In the genomic region with DNA sequence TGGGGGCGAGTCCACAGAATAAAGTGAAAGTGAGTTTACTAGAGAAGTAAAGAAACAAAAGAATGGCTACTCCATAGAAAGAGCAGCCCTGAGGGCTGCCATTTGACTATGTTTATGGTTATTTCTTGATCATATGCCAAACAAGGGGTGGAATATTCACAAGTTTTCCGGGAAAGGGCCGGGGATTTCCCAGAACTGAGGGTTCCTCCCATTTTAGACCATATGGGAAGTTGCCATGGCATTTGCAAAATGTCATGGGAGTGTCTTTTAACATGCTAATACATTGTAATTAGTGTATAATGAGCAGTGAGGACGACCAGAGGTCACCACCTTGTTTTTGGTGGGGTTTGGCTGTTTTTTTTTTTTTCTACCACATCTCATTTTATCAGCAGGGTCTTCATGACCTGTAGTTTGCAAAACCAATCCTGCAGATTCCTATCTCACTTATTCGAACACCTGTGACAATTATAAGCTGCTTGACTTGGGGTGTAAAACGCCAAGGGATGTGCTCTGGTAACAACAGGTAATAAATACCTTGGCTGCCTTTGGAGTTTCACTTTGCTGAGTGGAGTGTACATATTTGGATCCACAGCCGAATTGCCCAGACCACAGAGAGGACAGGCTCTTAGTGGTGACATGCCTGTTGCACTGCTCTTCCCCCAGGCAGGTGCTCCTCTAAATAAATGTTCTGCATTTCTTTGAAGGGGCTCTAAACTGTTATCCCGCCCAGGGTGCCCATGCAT, we compare ENCODE assay signal across 23 cellular contexts. TPM values are rescaled to one million over a fixed set of nuclear protein-coding genes. Genes with fewer than 3 reads are reported as not detected.
A peak's percentile ranks its signal among the peaks of the same experiment; 100 is the strongest.
DNase-seq lines count a peak whose midpoint lies in the region; ATAC-seq, FAIRE-seq and TF ChIP-seq lines count a peak whose summit lies in the region.
"Had no signal": no experiment of that assay in that cellular context is flagged by ENCODE, and none has a peak within 500 bp of the region (broad histone marks: within the 10 kb centered on the region; RNA-seq: fewer than 3 reads in every experiment).

No MANE protein-coding gene starts in this region.

- no peaks in the 10 kb centered on the region for H3F3A ChIP-seq in MM.1S (ENCODE audit: insufficient read depth, low read length)

- DNase-seq in activated T-cell treated with anti-CD3 and anti-CD28 coated beads, Interleukin-2, amount 50 U/mL, for 4 hours = no peak
- DNase-seq in activated T-cell treated with anti-CD3 and anti-CD28 coated beads for 4 hours (no peak), MM.1S (peak; percentile 48), K562 (ENCODE audit: extremely low read depth in 1 of 4, low spot score in 3 of 4) (peak in 1 of 4 experiments; percentile 11), D341Med (ENCODE audit: low spot score) (no peak), right atrium auricular region (ENCODE audit: low spot score) (no peak)
- DNase-seq in stimulated activated naive CD8-positive, alpha-beta T cell treated with anti-CD3 and anti-CD28 coated beads, Interleukin-15, amount 100 ng/mL, for 72 hours = no peak
- DNase-seq: activated B cell treated with CpG ODN at 0.5 μM for 24 hours; activated CD8-positive, alpha-beta memory T cell treated with anti-CD3 and anti-CD28 coated beads for 24 hours; BE2C; dorsolateral prefrontal cortex; NCI-H1092; NCI-H2029; NCI-H2227 treated with DMSO at 0.1 percent for 48 hours; NCI-H82; upper lobe of right lung had no signal

- TF ChIP-seq RAD21 in K562 (CRISPR knock-in tag; conservative IDR thresholded peaks at IDR 0.05 in 1 of 2, IDR thresholded peaks at IDR 0.05 in 1 of 2) = no peak

- H3K4me2 ChIP-seq in MM.1S (ENCODE audit: low read depth, low read length) (peak overlapping the region; percentile 16), K562 (ENCODE audit: insufficient read depth, low read length) (no peak overlapping the region)
- H3K4me2 ChIP-seq: neural progenitor cell had no signal

- no peak for FAIRE-seq in K562 (lab: Jason Lieb, UNC)

- H3K9me1 ChIP-seq in K562 (ENCODE audit: control insufficient read depth, insufficient read depth, low read length) = no peaks in the 10 kb centered on the region

- POLR2A ChIA-PET in K562 (lab: Yijun Ruan, JAX) = no interaction called here

- H3K27ac ChIP-seq in MM.1S (ENCODE audit: low read length) (no peak overlapping the region), K562 (ENCODE audit: extremely low read depth, low read depth, low read length) (no peak overlapping the region), right atrium auricular region (no peak overlapping the region)
- H3K27ac ChIP-seq: dorsolateral prefrontal cortex, epithelial cell of prostate, neural progenitor cell, upper lobe of right lung had no signal

- TF ChIP-seq CTCF in MM.1S (IDR thresholded peaks at IDR 0.05; ENCODE audit: low read length) = no peak
- no peak for TF ChIP-seq CTCF in K562 (IDR thresholded peaks at IDR 0.05 in 2 of 3, conservative IDR thresholded peaks at IDR 0.05 in 1 of 3; ENCODE audit: insufficient read depth in 2 of 3, low read depth in 1 of 3, low read length in 3 of 3)
- no peak for TF ChIP-seq CTCF in right atrium auricular region (IDR thresholded peaks at IDR 0.05)

- H3K79me2 ChIP-seq in MM.1S (ENCODE audit: low read length) (no peaks in the 10 kb centered on the region), K562 (ENCODE audit: control insufficient read depth, insufficient read depth, low read length) (no peaks in the 10 kb centered on the region)

- H3K9me3 Mint-ChIP-seq in activated T-cell treated with anti-CD3 and anti-CD28 coated beads, Interleukin-2, amount 50 U/mL, for 4 hours = no peaks in the 10 kb centered on the region
- H3K9me3 Mint-ChIP-seq in stimulated activated naive CD8-positive, alpha-beta T cell treated with anti-CD3 and anti-CD28 coated beads, Interleukin-15, amount 100 ng/mL, for 72 hours = peaks cover 0 to 21% of the 10 kb centered on the region in 2 donors
- H3K9me3 Mint-ChIP-seq: activated B cell treated with CpG ODN at 0.5 μM for 24 hours; activated T-helper 1 cell treated with anti-CD3 and anti-CD28 coated beads, Interleukin-12 subunit alpha, Interleukin-12 subunit beta, Interleukin-2, Interleukin-4 antibody, amounts not matched to agents 30 ng/mL and 10 ng/mL and 1 ng/mL, durations not matched to agents 14 hours and 24 hours and 36 hours had no signal

- TF ChIP-seq EP300 in K562 (IDR thresholded peaks at IDR 0.05; ENCODE audit: low read length) = no peak

- H3K9ac ChIP-seq in MM.1S (ENCODE audit: low read length) (no peak overlapping the region), K562 (ENCODE audit: insufficient read depth in 1 of 2, low read depth in 2 of 2, low read length in 2 of 2) (no peak overlapping the region)
- H3K9ac ChIP-seq: neural progenitor cell had no signal

- H2AFZ ChIP-seq in MM.1S (ENCODE audit: low read length) = no peak overlapping the region
- no peak overlapping the region for H2AFZ ChIP-seq in K562 (ENCODE audit: low read depth, low read length)
- H2AFZ ChIP-seq: neural progenitor cell had no signal

- H3K4me3 ChIP-seq in MM.1S (ENCODE audit: low read length) (no peak overlapping the region), K562 (no peak overlapping the region), right atrium auricular region (no peak overlapping the region)
- H3K4me3 ChIP-seq: dorsolateral prefrontal cortex, neural progenitor cell, upper lobe of right lung had no signal

- in situ Hi-C loops in K562 (cut with MboI) = no loop called here

- no peak for ATAC-seq in activated T-cell treated with anti-CD3 and anti-CD28 coated beads, Interleukin-2, amount 50 U/mL, for 4 hours
- ATAC-seq in K562 = no peak
- ATAC-seq in stimulated activated naive CD8-positive, alpha-beta T cell treated with anti-CD3 and anti-CD28 coated beads, Interleukin-15, amount 100 ng/mL, for 72 hours = no peak
- no peak for ATAC-seq in HG02642 (IDR thresholded peaks at IDR 0.05; ENCODE audit: poor library complexity, unreplicated experiment)
- ATAC-seq: activated naive CD4-positive, alpha-beta T cell treated with anti-CD3 and anti-CD28 coated beads, Interleukin-2, amount 50 U/mL, for 72 hours; Right ventricle myocardium inferior; upper lobe of right lung had no signal

- H4K20me1 ChIP-seq in MM.1S (ENCODE audit: insufficient read depth, low read length) (no peaks in the 10 kb centered on the region), K562 (replicated peaks; ENCODE audit: control insufficient read depth, insufficient read depth, low read length) (no peaks in the 10 kb centered on the region)

- H3K27me3 Mint-ChIP-seq in activated T-cell treated with anti-CD3 and anti-CD28 coated beads, Interleukin-2, amount 50 U/mL, for 4 hours (ENCODE audit: low read depth) = no peaks in the 10 kb centered on the region
- no peaks in the 10 kb centered on the region for H3K27me3 Mint-ChIP-seq in stimulated activated naive CD8-positive, alpha-beta T cell treated with anti-CD3 and anti-CD28 coated beads, Interleukin-15, amount 100 ng/mL, for 72 hours

- H3K4me3 Mint-ChIP-seq in activated T-cell treated with anti-CD3 and anti-CD28 coated beads, Interleukin-2, amount 50 U/mL, for 4 hours = peak overlapping the region; percentile 49
- no peak overlapping the region for H3K4me3 Mint-ChIP-seq in stimulated activated naive CD8-positive, alpha-beta T cell treated with anti-CD3 and anti-CD28 coated beads, Interleukin-15, amount 100 ng/mL, for 72 hours
- H3K4me3 Mint-ChIP-seq: activated B cell treated with CpG ODN at 0.5 μM for 24 hours; activated T-helper 1 cell treated with anti-CD3 and anti-CD28 coated beads, Interleukin-12 subunit alpha, Interleukin-12 subunit beta, Interleukin-2, Interleukin-4 antibody, amounts not matched to agents 30 ng/mL and 10 ng/mL and 1 ng/mL, durations not matched to agents 14 hours and 24 hours and 36 hours; neural progenitor cell had no signal

- intact Hi-C loops in K562 (cut with micrococcal nuclease) = no loop called here

- CTCF ChIA-PET in K562 (lab: Yijun Ruan, JAX; ENCODE audit: low intra/inter-chr PET ratio) = no interaction called here

- no TSS peak for BruUV-seq in K562 (replicated peaks; lab: Mats Ljungman, UMichigan)

- no peaks in the 10 kb centered on the region for H3K9me2 ChIP-seq in MM.1S (replicated peaks; ENCODE audit: insufficient read depth, low read length)

- H3K36me3 ChIP-seq in MM.1S (replicated peaks; ENCODE audit: insufficient read depth, low read length) (no peaks in the 10 kb centered on the region), K562 (ENCODE audit: control insufficient read depth, insufficient read depth, low read length) (no peaks in the 10 kb centered on the region), right atrium auricular region (no peaks in the 10 kb centered on the region)
- H3K36me3 ChIP-seq: BE2C, neural progenitor cell, upper lobe of right lung had no signal

- TF ChIP-seq POLR2A in K562 (conservative IDR thresholded peaks at IDR 0.05) = no peak

- H3K27ac Mint-ChIP-seq in stimulated activated naive CD8-positive, alpha-beta T cell treated with anti-CD3 and anti-CD28 coated beads, Interleukin-15, amount 100 ng/mL, for 72 hours = peak overlapping the region; percentile 77 to 99
- H3K27ac Mint-ChIP-seq: activated B cell treated with CpG ODN at 0.5 μM for 24 hours, neural progenitor cell had no signal

- H3K27me3 ChIP-seq in MM.1S (replicated peaks; ENCODE audit: insufficient read depth, low read length) (no peaks in the 10 kb centered on the region), K562 (ENCODE audit: control insufficient read depth in 2 of 2, insufficient read depth in 2 of 2, low read length in 2 of 2) (peaks cover 7 to 13% of the 10 kb centered on the region in 2 experiments; a peak in 4 of 5 replicates), right atrium auricular region (no peaks in the 10 kb centered on the region)
- H3K27me3 ChIP-seq: BE2C, dorsolateral prefrontal cortex, neural progenitor cell, upper lobe of right lung had no signal

- WGBS in K562 (ENCODE audit: insufficient coverage, low coverage, missing lambda C conversion rate) = 9% methylated on average over 7 of the region's 8 CpGs

- H3K36me3 Mint-ChIP-seq in activated T-cell treated with anti-CD3 and anti-CD28 coated beads, Interleukin-2, amount 50 U/mL, for 4 hours (ENCODE audit: insufficient read depth) = no peaks in the 10 kb centered on the region
- H3K36me3 Mint-ChIP-seq: neural progenitor cell had no signal

- H3K9me3 ChIP-seq in MM.1S (replicated peaks; ENCODE audit: insufficient read depth, low read length) = no peaks in the 10 kb centered on the region
- no peaks in the 10 kb centered on the region for H3K9me3 ChIP-seq in K562 (replicated peaks; ENCODE audit: control insufficient read depth, insufficient read depth, low read depth, low read length)
- H3K9me3 ChIP-seq in right atrium auricular region = no peaks in the 10 kb centered on the region
- H3K9me3 ChIP-seq: BE2C, upper lobe of right lung had no signal

- peaks cover 62% of the 10 kb centered on the region for H3K4me1 Mint-ChIP-seq in activated T-cell treated with anti-CD3 and anti-CD28 coated beads, Interleukin-2, amount 50 U/mL, for 4 hours (ENCODE audit: low read depth)
- H3K4me1 Mint-ChIP-seq in stimulated activated naive CD8-positive, alpha-beta T cell treated with anti-CD3 and anti-CD28 coated beads, Interleukin-15, amount 100 ng/mL, for 72 hours = peaks cover 65% of the 10 kb centered on the region

- H3K4me1 ChIP-seq in MM.1S (ENCODE audit: low read length) (peaks cover 31% of the 10 kb centered on the region), K562 (replicated peaks in 1 of 2; ENCODE audit: control insufficient read depth in 2 of 2, insufficient read depth in 2 of 2, low read length in 2 of 2) (peaks cover 0 to 6% of the 10 kb centered on the region in 2 experiments; a peak in 2 of 5 replicates), right atrium auricular region (peaks cover 0 to 16% of the 10 kb centered on the region in 2 donors)
- H3K4me1 ChIP-seq: neural progenitor cell had no signal

RNA-seq across cellular contexts. Expression of gene C2CD4B, which starts 43.6 kb away (rescaled TPM):
- 1 to 10 TPM in 1 of 3 donors, under 1 TPM in 2; 0.33 to 1.0 (median 0.55) TPM for total RNA-seq in activated T-cell treated with anti-CD3 and anti-CD28 coated beads, Interleukin-2, amount 50 U/mL, for 4 hours
- total RNA-seq in K562 (2011; cell fraction: chromatin; rRNA removed; ENCODE audit: low replicate concordance) = not detected in 2 replicates
- not detected in 2 replicates for total RNA-seq in K562 (2011; cell fraction: nucleolus; rRNA removed)
- not detected in 2 replicates for total RNA-seq in K562 (2011; cell fraction: nucleoplasm; rRNA removed)
- total RNA-seq in K562 (2014; rRNA removed) (not detected in 2 replicates), K562 (2014; rRNA removed; fragmentation: Illumina TruSeq; extraction: Trizol) (not detected in 2 replicates), K562 (2015; rRNA removed; fragmentation: Illumina TruSeq; extraction: Trizol) (not detected in 2 replicates), K562 (2021) (not detected in 2 replicates), right atrium auricular region (1 to 10 TPM; 3.9 to 5.9 TPM)
- polyA plus RNA-seq in K562 (2011; rRNA removed) (not detected in 2 replicates), K562 (2014; fragmentation: Illumina TruSeq; extraction: Trizol) (not detected in 2 replicates), K562 (2014; fragmentation: Nextera tagmentation; extraction: Ambion mirVana) (not detected), K562 (2014; rRNA removed) (0.11 TPM in 1 of 2 replicates, not detected in the other)
- polyA plus RNA-seq in K562 (2011; cell fraction: cytosol; rRNA removed) = not detected in 2 replicates
- not detected in 2 replicates for polyA plus RNA-seq in K562 (2011; cell fraction: nucleus; rRNA removed)
- polyA plus RNA-seq in K562 (2012) = 0.11 TPM in 1 of 2 replicates, not detected in the other
- polyA minus RNA-seq in K562 (2011; rRNA and poly(A)+ RNA removed) = not detected in 2 replicates
- polyA minus RNA-seq in K562 (2011; cell fraction: cytosol; rRNA and poly(A)+ RNA removed) = not detected in 2 replicates
- polyA minus RNA-seq in K562 (2011; cell fraction: nucleus; rRNA and poly(A)+ RNA removed) = not detected in 2 replicates
- total RNA-seq: activated B cell treated with CpG ODN at 0.5 μM for 24 hours had no signal

RNA-seq across cellular contexts. Expression of gene C2CD4A, which starts 54.7 kb away (rescaled TPM):
- total RNA-seq in activated T-cell treated with anti-CD3 and anti-CD28 coated beads, Interleukin-2, amount 50 U/mL, for 4 hours = 1 to 10 TPM in 1 of 3 donors, under 1 TPM in 2; 0.43 to 1.0 (median 0.69) TPM
- total RNA-seq in K562 (2011; cell fraction: chromatin; rRNA removed; ENCODE audit: low replicate concordance) = not detected in 2 replicates
- not detected in 2 replicates for total RNA-seq in K562 (2011; cell fraction: nucleolus; rRNA removed)
- not detected in 2 replicates for total RNA-seq in K562 (2011; cell fraction: nucleoplasm; rRNA removed)
- total RNA-seq in K562 (2014; rRNA removed) (not detected in 2 replicates), K562 (2014; rRNA removed; fragmentation: Illumina TruSeq; extraction: Trizol) (not detected in 2 replicates), K562 (2015; rRNA removed; fragmentation: Illumina TruSeq; extraction: Trizol) (not detected in 2 replicates), K562 (2021) (not detected in 2 replicates), right atrium auricular region (under 1 TPM in 1 of 2 donors, not detected in 1; 0.16 TPM)
- polyA plus RNA-seq in K562 (2011; rRNA removed) (not detected in 2 replicates), K562 (2014; fragmentation: Illumina TruSeq; extraction: Trizol) (not detected in 2 replicates), K562 (2014; fragmentation: Nextera tagmentation; extraction: Ambion mirVana) (not detected), K562 (2014; rRNA removed) (not detected in 2 replicates)
- not detected in 2 replicates for polyA plus RNA-seq in K562 (2011; cell fraction: cytosol; rRNA removed)
- not detected in 2 replicates for polyA plus RNA-seq in K562 (2011; cell fraction: nucleus; rRNA removed)
- 0.03 TPM in 1 of 2 replicates, not detected in the other for polyA plus RNA-seq in K562 (2012)
- polyA minus RNA-seq in K562 (2011; rRNA and poly(A)+ RNA removed) = not detected in 2 replicates
- not detected in 2 replicates for polyA minus RNA-seq in K562 (2011; cell fraction: cytosol; rRNA and poly(A)+ RNA removed)
- not detected in 2 replicates for polyA minus RNA-seq in K562 (2011; cell fraction: nucleus; rRNA and poly(A)+ RNA removed)
- total RNA-seq: activated B cell treated with CpG ODN at 0.5 μM for 24 hours, posterior vena cava, Right ventricle myocardium inferior had no signal
